In genomic region chr1:214791961-214792360, GRCh38 we compare ENCODE assay signal across 31 cellular contexts.
A peak's percentile ranks its signal among the peaks of the same experiment; 100 is the strongest.
DNase-seq lines count a peak whose midpoint lies in the region; FAIRE-seq and TF ChIP-seq lines count a peak whose summit lies in the region.
"Had no signal": no experiment of that assay in that cellular context is flagged by ENCODE, and none has a peak within 500 bp of the region (broad histone marks: within the 10 kb centered on the region; RNA-seq: fewer than 3 reads in every experiment).

No MANE protein-coding gene starts in this region.

- H3K9me3 Mint-ChIP-seq in astrocyte (ENCODE audit: unreplicated experiment): peaks cover 3% of the 10 kb centered on the region
- H3K9me3 Mint-ChIP-seq: activated CD4-positive, alpha-beta T cell treated with anti-CD3 and anti-CD28 coated beads, Interleukin-2, amount 10 ng/mL, durations not matched to agents 24 days and 14 days; activated T-cell treated with anti-CD3 and anti-CD28 coated beads, Interleukin-2, amount 50 U/mL, for 24 hours; T-helper 2 cell treated with Interferon-gamma antibody and Interleukin-4, amounts not matched to agents 5 μg/mL and 100 μg/mL, for 36 hours had no signal

- no peaks in the 10 kb centered on the region for H3K36me3 Mint-ChIP-seq in astrocyte (ENCODE audit: low read depth, unreplicated experiment)
- H3K36me3 Mint-ChIP-seq: brain, memory B cell had no signal

- H3K9ac ChIP-seq in astrocyte (ENCODE audit: low read length): no peak overlapping the region

- peak; percentile 5 for FAIRE-seq in astrocyte (lab: Jason Lieb, UNC)
- FAIRE-seq: A549 had no signal

- H3K36me3 ChIP-seq in astrocyte (ENCODE audit: insufficient read depth, low read length) (no peaks in the 10 kb centered on the region), A673 (ENCODE audit: insufficient read depth, low read length, poor library complexity, severe bottlenecking) (no peaks in the 10 kb centered on the region)
- H3K36me3 ChIP-seq: neutrophil, stomach, tibial artery had no signal

- H3K4me1 Mint-ChIP-seq in astrocyte (ENCODE audit: low read depth, unreplicated experiment): no peaks in the 10 kb centered on the region
- H3K4me1 Mint-ChIP-seq: activated CD4-positive, alpha-beta T cell treated with anti-CD3 and anti-CD28 coated beads, Interleukin-2, amount 10 ng/mL, durations not matched to agents 24 days and 14 days; brain; memory B cell had no signal

- H3K4me3 Mint-ChIP-seq in astrocyte (ENCODE audit: unreplicated experiment): no peak overlapping the region
- H3K4me3 Mint-ChIP-seq: activated CD4-positive, alpha-beta T cell treated with anti-CD3 and anti-CD28 coated beads, Interleukin-2, amount 10 ng/mL, durations not matched to agents 24 days and 14 days; activated T-cell treated with anti-CD3 and anti-CD28 coated beads, Interleukin-2, amount 50 U/mL, for 24 hours; brain; memory B cell; T-helper 2 cell treated with Interferon-gamma antibody and Interleukin-4, amounts not matched to agents 5 μg/mL and 100 μg/mL, for 36 hours had no signal

- H3K79me2 ChIP-seq in astrocyte (ENCODE audit: insufficient read depth, low read length): no peaks in the 10 kb centered on the region

- intact Hi-C loops in A673 (cut with micrococcal nuclease; ENCODE audit: unreplicated experiment): no loop called here

- no peak overlapping the region for H3K4me3 ChIP-seq in astrocyte (ENCODE audit: insufficient read depth, low read depth, low read length)
- H3K4me3 ChIP-seq in A673 (ENCODE audit: low read depth, low read length, poor library complexity, severe bottlenecking): no peak overlapping the region
- H3K4me3 ChIP-seq: A549, PC-9, psoas muscle, stomach, tibial artery had no signal

- CTCF ChIA-PET in A673 (lab: Charles Lee): no interaction called here

- H3K4me1 ChIP-seq in astrocyte (ENCODE audit: insufficient read depth, low read length) (no peaks in the 10 kb centered on the region), A673 (ENCODE audit: insufficient read depth, low read length, poor library complexity, severe bottlenecking) (no peaks in the 10 kb centered on the region)
- H3K4me1 ChIP-seq: A549, psoas muscle, stomach, tibial artery had no signal

- no TSS peak for BruUV-seq in A673 (replicated peaks; lab: Mats Ljungman, UMichigan)

- H3K27me3 ChIP-seq in astrocyte (ENCODE audit: insufficient read depth, low read length): no peaks in the 10 kb centered on the region
- peaks cover 52% of the 10 kb centered on the region for H3K27me3 ChIP-seq in A673 (replicated peaks; ENCODE audit: insufficient read depth, low read depth, low read length, poor library complexity)
- H3K27me3 ChIP-seq: neutrophil, stomach, tibial artery had no signal

- POLR2A ChIA-PET in A673 (lab: Charles Lee; ENCODE audit: low non-redundant PET): no interaction called here

- no peak overlapping the region for H3K27ac Mint-ChIP-seq in astrocyte (ENCODE audit: unreplicated experiment)
- H3K27ac Mint-ChIP-seq: activated CD4-positive, alpha-beta T cell treated with anti-CD3 and anti-CD28 coated beads, Interleukin-2, amount 10 ng/mL, durations not matched to agents 24 days and 14 days; activated T-cell treated with anti-CD3 and anti-CD28 coated beads, Interleukin-2, amount 50 U/mL, for 24 hours; brain; memory B cell; T-helper 2 cell treated with Interferon-gamma antibody and Interleukin-4, amounts not matched to agents 5 μg/mL and 100 μg/mL, for 36 hours had no signal

- peak; percentile 21 for DNase-seq in A172 (ENCODE audit: low spot score)
- DNase-seq in GM03348 (ENCODE audit: low spot score): peak; percentile 41
- DNase-seq in astrocyte (ENCODE audit: low read depth): peak; percentile 72
- peak; percentile 52 for DNase-seq in iris pigment epithelial cell (ENCODE audit: low read depth)
- no peak for DNase-seq in NCI-H82 (lab: John Stamatoyannopoulos, UW)
- DNase-seq in NK-92 (lab: John Stamatoyannopoulos, UW; ENCODE audit: unreplicated experiment): no peak
- no peak for DNase-seq in NCI-H146 treated with DMSO at 0.1 percent for 48 hours (lab: John Stamatoyannopoulos, UW; ENCODE audit: unreplicated experiment)
- DNase-seq in A673 (ENCODE audit: low spot score): no peak
- DNase-seq: activated CD4-positive, alpha-beta T cell treated with anti-CD3 and anti-CD28 coated beads, Interleukin-2, amount 10 ng/mL, durations not matched to agents 24 days and 14 days; activated gamma-delta T cell treated with Interleukin-2 at 50 U/mL for 16 hours; activated T-cell treated with anti-CD3 and anti-CD28 coated beads, Interleukin-2, amount 50 U/mL, for 24 hours; DND-41; effector CD4-positive, alpha-beta T cell; foreskin fibroblast; NCI-H1694; NCI-H510A; NK-92 treated with Interleukin-12 subunit alpha and Interleukin-12 subunit beta, amount 100 ng/mL, for 24 hours; PC-9; psoas muscle; Right ventricle myocardium superior; stimulated activated CD8-positive, alpha-beta memory T cell treated with anti-CD3 and anti-CD28 coated beads, Interleukin-4, amount 100 ng/mL, for 48 hours; stomach; tibial artery had no signal

- H3K27ac ChIP-seq in astrocyte (ENCODE audit: low read depth, low read length) (no peak overlapping the region), A673 (ENCODE audit: low read depth, low read length, poor library complexity, severe bottlenecking) (no peak overlapping the region)
- H3K27ac ChIP-seq: A549, C4-2B, epithelial cell of prostate, HL-60, neutrophil, PC-9, psoas muscle, stomach, tibial artery had no signal

- no peak overlapping the region for H3K4me2 ChIP-seq in astrocyte (ENCODE audit: low read length)
- H3K4me2 ChIP-seq: A549, PC-9 had no signal

- H3K27me3 Mint-ChIP-seq in astrocyte (ENCODE audit: low read depth, unreplicated experiment): no peaks in the 10 kb centered on the region
- H3K27me3 Mint-ChIP-seq: activated CD4-positive, alpha-beta T cell treated with anti-CD3 and anti-CD28 coated beads, Interleukin-2, amount 10 ng/mL, durations not matched to agents 24 days and 14 days; activated T-cell treated with anti-CD3 and anti-CD28 coated beads, Interleukin-2, amount 50 U/mL, for 24 hours; memory B cell had no signal

- H2AFZ ChIP-seq in astrocyte (ENCODE audit: low read depth, low read length): no peak overlapping the region
- H2AFZ ChIP-seq: PC-9 had no signal

- no peaks in the 10 kb centered on the region for H3K9me3 ChIP-seq in astrocyte (ENCODE audit: insufficient read depth, low read depth, low read length)
- H3K9me3 ChIP-seq in A673 (ENCODE audit: low read depth, low read length, poor library complexity, severe bottlenecking): no peaks in the 10 kb centered on the region
- H3K9me3 ChIP-seq: A549, neutrophil, psoas muscle, tibial artery had no signal

- no peaks in the 10 kb centered on the region for H4K20me1 ChIP-seq in astrocyte (ENCODE audit: insufficient read depth, low read length)

- TF ChIP-seq CTCF in astrocyte (IDR thresholded peaks at IDR 0.05; ENCODE audit: insufficient read depth, low read depth, low read length) (no peak), A673 (conservative IDR thresholded peaks at IDR 0.05; ENCODE audit: low read depth, low read length) (no peak)

Comparison
In these comparisons a context has a peak if more than half of its experiments do, and no peak if none do; other contexts are left out.
1. DNase-seq: peak in A172 (single experiment), GM03348 (single experiment), astrocyte (single experiment) and iris pigment epithelial cell (single experiment); none in NCI-H82 (single experiment), NK-92 (single experiment), NCI-H146 treated with DMSO at 0.1 percent for 48 hours (single experiment) and A673 (single experiment).